Comparison of ENCODE assay signal across 21 cellular contexts in the genomic region with DNA sequence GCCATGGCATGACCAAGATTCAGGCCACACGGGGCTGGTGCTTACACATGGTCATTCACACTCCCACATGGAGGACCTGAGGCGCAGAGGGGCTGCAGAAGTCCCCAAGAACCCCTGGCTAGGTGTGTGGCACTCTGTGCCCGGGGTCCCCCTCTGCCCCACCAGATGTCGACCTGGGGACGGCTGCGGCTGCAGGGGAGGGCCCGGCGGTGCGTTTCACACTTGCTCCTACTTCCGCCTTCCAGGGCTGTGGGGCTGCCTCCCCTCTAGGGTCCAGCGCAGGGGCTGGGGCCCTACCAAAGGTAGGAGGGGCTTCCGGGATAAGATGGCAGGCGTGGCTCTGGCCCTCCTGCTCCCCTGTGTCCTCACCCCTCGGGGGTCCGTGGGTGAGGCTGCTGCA.
A peak's percentile ranks its signal among the peaks of the same experiment; 100 is the strongest.
DNase-seq lines count a peak whose midpoint lies in the region; ATAC-seq and TF ChIP-seq lines count a peak whose summit lies in the region.
"Had no signal": no experiment of that assay in that cellular context is flagged by ENCODE, and none has a peak within 500 bp of the region (broad histone marks: within the 10 kb centered on the region; RNA-seq: fewer than 3 reads in every experiment).

No MANE protein-coding gene starts in this region.

- H3K36me3 Mint-ChIP-seq in activated naive CD8-positive, alpha-beta T cell: no peaks in the 10 kb centered on the region
- H3K36me3 Mint-ChIP-seq in activated naive CD8-positive, alpha-beta T cell treated with anti-CD3 and anti-CD28 coated beads, Interleukin-2, amount 50 U/mL, for 24 hours (ENCODE audit: low read depth): no peaks in the 10 kb centered on the region
- no peaks in the 10 kb centered on the region for H3K36me3 Mint-ChIP-seq in WTC11
- H3K36me3 Mint-ChIP-seq: activated CD4-positive, alpha-beta memory T cell treated with anti-CD3 and anti-CD28 coated beads for 36 hours had no signal

- no peaks in the 10 kb centered on the region for H3F3A ChIP-seq in Loucy (ENCODE audit: low read depth)

- in situ Hi-C loops in gastrocnemius medialis (cut with MboI; ENCODE audit: low sequenced_read_pairs in 4 of 4): no loop called here

- CTCF ChIA-PET in WTC11 (lab: Charles Lee): interaction anchor here (0.6 to 1.2 kb wide), 2 partner anchors 11 to 56 kb away, joined by 3 to 7 read pairs; no protein-coding TSS in a partner anchor

- peaks cover 19% of the 10 kb centered on the region for H3K4me1 ChIP-seq in Loucy (ENCODE audit: insufficient read depth, low read length, poor library complexity, severe bottlenecking)
- H3K4me1 ChIP-seq in right cardiac atrium (ENCODE audit: control insufficient read depth, insufficient read depth, low read length): no peaks in the 10 kb centered on the region
- H3K4me1 ChIP-seq in gastrocnemius medialis: peaks cover 41 to 74% of the 10 kb centered on the region in 2 donors

- no peak for DNase-seq in activated naive CD8-positive, alpha-beta T cell treated with anti-CD3 and anti-CD28 coated beads, Interleukin-2, amount 50 U/mL, for 24 hours
- DNase-seq in right cardiac atrium (peak in 1 of 3 donors; percentile 36), gastrocnemius medialis (no peak), coronary artery (ENCODE audit: low spot score) (no peak), WTC11 (ENCODE audit: low spot score) (no peak)
- DNase-seq: activated CD4-positive, alpha-beta memory T cell treated with anti-CD3 and anti-CD28 coated beads for 36 hours; activated naive CD4-positive, alpha-beta T cell treated with anti-CD3 and anti-CD28 coated beads for 36 hours; activated T-cell treated with anti-CD3 and anti-CD28 coated beads, Interleukin-2, amount 50 U/mL, for 4 hours; C1 segment of cervical spinal cord; hypothalamus; islet precursor cell; NCI-H524; RPMI8226; stimulated activated CD4-positive, alpha-beta T cell treated with anti-CD3 and anti-CD28 coated beads, Interleukin-15, amount 100 ng/mL, for 24 hours; T-helper 9 cell had no signal

- H3K27ac ChIP-seq in right cardiac atrium (ENCODE audit: low read length): peak overlapping the region; percentile 52
- peak overlapping the region; percentile 91 to 100 (median 98) for H3K27ac ChIP-seq in gastrocnemius medialis
- H3K27ac ChIP-seq in coronary artery: no peak overlapping the region
- H3K27ac ChIP-seq: epithelial cell of prostate, HL-60 had no signal

- POLR2A ChIA-PET in WTC11 (lab: Charles Lee): no interaction called here

- H3K4me3 Mint-ChIP-seq in activated naive CD8-positive, alpha-beta T cell: peak overlapping the region; percentile 17
- H3K4me3 Mint-ChIP-seq in activated naive CD8-positive, alpha-beta T cell treated with anti-CD3 and anti-CD28 coated beads, Interleukin-2, amount 50 U/mL, for 24 hours: no peak overlapping the region
- H3K4me3 Mint-ChIP-seq in WTC11: no peak overlapping the region
- H3K4me3 Mint-ChIP-seq: activated CD4-positive, alpha-beta memory T cell treated with anti-CD3 and anti-CD28 coated beads for 36 hours; activated naive CD4-positive, alpha-beta T cell treated with anti-CD3 and anti-CD28 coated beads for 36 hours; activated T-cell treated with anti-CD3 and anti-CD28 coated beads, Interleukin-2, amount 50 U/mL, for 4 hours had no signal

- H3K79me2 ChIP-seq in Loucy (ENCODE audit: insufficient read depth, low read length): no peaks in the 10 kb centered on the region

- no peak overlapping the region for H3K9ac ChIP-seq in Loucy (ENCODE audit: low read depth, low read length, poor library complexity, severe bottlenecking)

- H3K27me3 ChIP-seq in Loucy (ENCODE audit: insufficient read depth, low read length, poor library complexity, severe bottlenecking) (no peaks in the 10 kb centered on the region), right cardiac atrium (ENCODE audit: control insufficient read depth, insufficient read depth) (no peaks in the 10 kb centered on the region), gastrocnemius medialis (no peaks in the 10 kb centered on the region)

- no peak for ATAC-seq in activated naive CD8-positive, alpha-beta T cell treated with anti-CD3 and anti-CD28 coated beads, Interleukin-2, amount 50 U/mL, for 24 hours
- no peak for ATAC-seq in right cardiac atrium
- no peak for ATAC-seq in gastrocnemius medialis
- ATAC-seq in WTC11: no peak
- ATAC-seq in HG03521 (IDR thresholded peaks at IDR 0.05; ENCODE audit: unreplicated experiment): no peak

- H3K36me3 ChIP-seq in Loucy (ENCODE audit: insufficient read depth, low read length): no peaks in the 10 kb centered on the region
- H3K36me3 ChIP-seq in gastrocnemius medialis: no peaks in the 10 kb centered on the region

- no peaks in the 10 kb centered on the region for H4K20me1 ChIP-seq in Loucy (ENCODE audit: insufficient read depth, low read length, poor library complexity, severe bottlenecking)

- 39% methylated on average over 15 of the region's 15 CpGs for WGBS in right cardiac atrium

- TF ChIP-seq POLR2A in gastrocnemius medialis (IDR thresholded peaks at IDR 0.05): no peak

- H3K9me3 ChIP-seq in Loucy (ENCODE audit: insufficient read depth, low read depth, low read length): no peaks in the 10 kb centered on the region
- no peaks in the 10 kb centered on the region for H3K9me3 ChIP-seq in right cardiac atrium (ENCODE audit: control insufficient read depth, low read length)
- no peaks in the 10 kb centered on the region for H3K9me3 ChIP-seq in gastrocnemius medialis

- H3K4me2 ChIP-seq in Loucy (ENCODE audit: low read depth, low read length, poor library complexity, severe bottlenecking): peak overlapping the region; percentile 52

- H3K4me1 Mint-ChIP-seq in activated naive CD8-positive, alpha-beta T cell (ENCODE audit: low read depth): peaks cover 4% of the 10 kb centered on the region
- peaks cover 4% of the 10 kb centered on the region for H3K4me1 Mint-ChIP-seq in activated naive CD8-positive, alpha-beta T cell treated with anti-CD3 and anti-CD28 coated beads, Interleukin-2, amount 50 U/mL, for 24 hours
- H3K4me1 Mint-ChIP-seq in WTC11: no peaks in the 10 kb centered on the region

- no peak overlapping the region for H3K27ac Mint-ChIP-seq in activated naive CD8-positive, alpha-beta T cell
- no peak overlapping the region for H3K27ac Mint-ChIP-seq in activated naive CD8-positive, alpha-beta T cell treated with anti-CD3 and anti-CD28 coated beads, Interleukin-2, amount 50 U/mL, for 24 hours
- no peak overlapping the region; the same call in 1 of the 2 replicates for H3K27ac Mint-ChIP-seq in WTC11
- H3K27ac Mint-ChIP-seq: activated CD4-positive, alpha-beta memory T cell treated with anti-CD3 and anti-CD28 coated beads for 36 hours; activated naive CD4-positive, alpha-beta T cell treated with anti-CD3 and anti-CD28 coated beads for 36 hours had no signal

- no peak for TF ChIP-seq CTCF in Loucy (conservative IDR thresholded peaks at IDR 0.05; ENCODE audit: low read length)
- TF ChIP-seq CTCF in gastrocnemius medialis (IDR thresholded peaks at IDR 0.05 in 4 of 5, conservative IDR thresholded peaks at IDR 0.05 in 1 of 5): no peak
- TF ChIP-seq CTCF in coronary artery (IDR thresholded peaks at IDR 0.05): no peak
- no peak for TF ChIP-seq CTCF in WTC11 (IDR thresholded peaks at IDR 0.05)

- H3K27me3 Mint-ChIP-seq in activated naive CD8-positive, alpha-beta T cell: peaks cover 9% of the 10 kb centered on the region
- peaks cover 18% of the 10 kb centered on the region for H3K27me3 Mint-ChIP-seq in activated naive CD8-positive, alpha-beta T cell treated with anti-CD3 and anti-CD28 coated beads, Interleukin-2, amount 50 U/mL, for 24 hours
- H3K27me3 Mint-ChIP-seq in WTC11 (ENCODE audit: low read depth): no peaks in the 10 kb centered on the region

- H3K4me3 ChIP-seq in Loucy (ENCODE audit: low read length, poor library complexity, severe bottlenecking): no peak overlapping the region
- H3K4me3 ChIP-seq in right cardiac atrium (ENCODE audit: low read length): no peak overlapping the region
- H3K4me3 ChIP-seq in gastrocnemius medialis: no peak overlapping the region
- no peak overlapping the region for H3K4me3 ChIP-seq in coronary artery
- H3K4me3 ChIP-seq: lung had no signal

- H3K9me2 ChIP-seq in Loucy (replicated peaks; ENCODE audit: low read depth, low read length): no peaks in the 10 kb centered on the region

- no peak overlapping the region for H2AFZ ChIP-seq in Loucy (ENCODE audit: low read length)

- intact Hi-C loops in right cardiac atrium (cut with DNase I): no loop called here
- intact Hi-C loops in gastrocnemius medialis (cut with DNase I; ENCODE audit: low total_unique reads): no loop called here

- H3K9me3 Mint-ChIP-seq in activated naive CD8-positive, alpha-beta T cell (ENCODE audit: low read depth): no peaks in the 10 kb centered on the region
- H3K9me3 Mint-ChIP-seq in activated naive CD8-positive, alpha-beta T cell treated with anti-CD3 and anti-CD28 coated beads, Interleukin-2, amount 50 U/mL, for 24 hours: no peaks in the 10 kb centered on the region
- no peaks in the 10 kb centered on the region for H3K9me3 Mint-ChIP-seq in WTC11
- H3K9me3 Mint-ChIP-seq: activated CD4-positive, alpha-beta memory T cell treated with anti-CD3 and anti-CD28 coated beads for 36 hours; activated naive CD4-positive, alpha-beta T cell treated with anti-CD3 and anti-CD28 coated beads for 36 hours; activated T-cell treated with anti-CD3 and anti-CD28 coated beads, Interleukin-2, amount 50 U/mL, for 4 hours had no signal

TF ChIP-seq in WTC11, 78 proteins besides CTCF, POLR2A, EP300 and RAD21:
- TF ChIP-seq FOXK1 (CRISPR knock-in tag; IDR thresholded peaks at IDR 0.05): no peak
- no peak for TF ChIP-seq HMGXB4 (CRISPR knock-in tag; IDR thresholded peaks at IDR 0.05)
- TF ChIP-seq TEAD1 (CRISPR knock-in tag; IDR thresholded peaks at IDR 0.05): no peak
TF ChIP-seq in WTC11: peak in this region for 0.

Comparison
In these comparisons a context has a peak if more than half of its experiments do, and no peak if none do; other contexts are left out.
1. H3K27ac ChIP-seq: peak in right cardiac atrium (single experiment) and gastrocnemius medialis (4 of 4); none in coronary artery (0 of 2).